ENCODE assay signal across 27 cellular contexts in genomic region chr2:177084607-177085006, GRCh38.
A peak's percentile ranks its signal among the peaks of the same experiment; 100 is the strongest.
DNase-seq lines count a peak whose midpoint lies in the region; ATAC-seq, FAIRE-seq and TF ChIP-seq lines count a peak whose summit lies in the region.
"Had no signal": no experiment of that assay in that cellular context is flagged by ENCODE, and none has a peak within 500 bp of the region (broad histone marks: within the 10 kb centered on the region; RNA-seq: fewer than 3 reads in every experiment).

No MANE protein-coding gene starts in this region.

- H3K4me1 ChIP-seq in upper lobe of left lung: peaks cover 0 to 3% (median 0%) of the 10 kb centered on the region in 4 donors
- H3K4me1 ChIP-seq: A549; BE2C; BLaER1 treated with 17β-estradiol and CSF1 and Interleukin-3, amounts not matched to agents 10 nM and 100 nM; HAP-1 had no signal

- POLR2A ChIA-PET in activated CD4-positive, alpha-beta memory T cell treated with anti-CD3 and anti-CD28 coated beads, Interleukin-2, amount 10 ng/mL, durations not matched to agents 7 days and 5 days (lab: Charles Lee): no interaction called here

- CTCF ChIA-PET in activated CD4-positive, alpha-beta memory T cell treated with anti-CD3 and anti-CD28 coated beads, Interleukin-2, amount 10 ng/mL, durations not matched to agents 7 days and 5 days (lab: Charles Lee): no interaction called here

- no peak for TF ChIP-seq EP300 in upper lobe of left lung (IDR thresholded peaks at IDR 0.05)

- H3K9me3 ChIP-seq in upper lobe of left lung: no peaks in the 10 kb centered on the region
- H3K9me3 ChIP-seq: A549; BE2C; BLaER1 treated with 17β-estradiol and CSF1 and Interleukin-3, amounts not matched to agents 10 nM and 100 nM; HAP-1 had no signal

- no peak for TF ChIP-seq CTCF in upper lobe of left lung (IDR thresholded peaks at IDR 0.05)

- H3K36me3 Mint-ChIP-seq in activated CD4-positive, alpha-beta memory T cell treated with anti-CD3 and anti-CD28 coated beads, Interleukin-2, amount 10 ng/mL, durations not matched to agents 7 days and 5 days (ENCODE audit: low read depth): no peaks in the 10 kb centered on the region
- H3K36me3 Mint-ChIP-seq: CD14-positive monocyte had no signal

- DNase-seq in SIG-M5 treated with dmso at 0.1 percent for 504 hours (lab: John Stamatoyannopoulos, UW; ENCODE audit: unreplicated experiment): peak; percentile 7
- no peak for DNase-seq in SIG-M5 (lab: John Stamatoyannopoulos, UW)
- DNase-seq in MV-4-11 (lab: John Stamatoyannopoulos, UW): peak; percentile 26
- DNase-seq in NOMO-1 treated with dmso at 0.1 percent for 144 hours (lab: John Stamatoyannopoulos, UW; ENCODE audit: unreplicated experiment): peak; percentile 57
- DNase-seq in activated CD4-positive, alpha-beta memory T cell treated with anti-CD3 and anti-CD28 coated beads, Interleukin-2, amount 10 ng/mL, durations not matched to agents 7 days and 5 days: no peak
- DNase-seq in RCC 7860 (ENCODE audit: low spot score): no peak
- DNase-seq in upper lobe of left lung: no peak
- DNase-seq: 8988T; ACHN; AML-193; BE2C; CD4-positive, alpha-beta T cell; CD8-positive, alpha-beta memory T cell; DMS 273 treated with DMSO at 0.1 percent for 48 hours; DMS79; EL; GDM1; GOT3; HFFc6 had no signal

- no peak overlapping the region for H3K27ac ChIP-seq in upper lobe of left lung
- H3K27ac ChIP-seq: A549; BLaER1 treated with 17β-estradiol and CSF1 and Interleukin-3, amounts not matched to agents 10 nM and 100 nM had no signal

- no peaks in the 10 kb centered on the region for H3K36me3 ChIP-seq in upper lobe of left lung
- H3K36me3 ChIP-seq: BE2C; BLaER1 treated with 17β-estradiol and CSF1 and Interleukin-3, amounts not matched to agents 10 nM and 100 nM; HAP-1 had no signal

- 44 to 46% methylated on average over 4 of the region's 4 CpGs for WGBS in upper lobe of left lung, 2 donors

- H3K4me3 ChIP-seq in upper lobe of left lung: no peak overlapping the region
- H3K4me3 ChIP-seq: A549; BLaER1 treated with 17β-estradiol and CSF1 and Interleukin-3, amounts not matched to agents 10 nM and 100 nM; GM12878; HAP-1 had no signal

- TF ChIP-seq POLR2A in upper lobe of left lung (IDR thresholded peaks at IDR 0.05): no peak

- no peak for FAIRE-seq in RCC 7860 (lab: Jason Lieb, UNC)
- FAIRE-seq: A549, D721Med, GM12878, GM19239, H54 had no signal

- no peak for ATAC-seq in upper lobe of left lung (ENCODE audit: low FRiP score in 2 of 2)
- ATAC-seq: A549, GM12878 had no signal

- no peaks in the 10 kb centered on the region for H3K27me3 ChIP-seq in upper lobe of left lung
- H3K27me3 ChIP-seq: BE2C; BLaER1 treated with 17β-estradiol and CSF1 and Interleukin-3, amounts not matched to agents 10 nM and 100 nM had no signal

- no peaks in the 10 kb centered on the region for H3K9me3 Mint-ChIP-seq in activated CD4-positive, alpha-beta memory T cell treated with anti-CD3 and anti-CD28 coated beads, Interleukin-2, amount 10 ng/mL, durations not matched to agents 7 days and 5 days
- H3K9me3 Mint-ChIP-seq: CD14-positive monocyte; CD4-positive, alpha-beta T cell; CD8-positive, alpha-beta memory T cell; HFFc6 had no signal

- H3K4me1 Mint-ChIP-seq in activated CD4-positive, alpha-beta memory T cell treated with anti-CD3 and anti-CD28 coated beads, Interleukin-2, amount 10 ng/mL, durations not matched to agents 7 days and 5 days: no peaks in the 10 kb centered on the region
- H3K4me1 Mint-ChIP-seq: CD8-positive, alpha-beta memory T cell had no signal

- no peak overlapping the region for H3K27ac Mint-ChIP-seq in activated CD4-positive, alpha-beta memory T cell treated with anti-CD3 and anti-CD28 coated beads, Interleukin-2, amount 10 ng/mL, durations not matched to agents 7 days and 5 days
- H3K27ac Mint-ChIP-seq: CD14-positive monocyte; CD4-positive, alpha-beta T cell; CD8-positive, alpha-beta memory T cell; HFFc6 had no signal

- H3K4me3 Mint-ChIP-seq in activated CD4-positive, alpha-beta memory T cell treated with anti-CD3 and anti-CD28 coated beads, Interleukin-2, amount 10 ng/mL, durations not matched to agents 7 days and 5 days: no peak overlapping the region
- H3K4me3 Mint-ChIP-seq: CD14-positive monocyte; CD4-positive, alpha-beta T cell; CD8-positive, alpha-beta memory T cell; HFFc6 had no signal

- peaks cover 20% of the 10 kb centered on the region for H3K27me3 Mint-ChIP-seq in activated CD4-positive, alpha-beta memory T cell treated with anti-CD3 and anti-CD28 coated beads, Interleukin-2, amount 10 ng/mL, durations not matched to agents 7 days and 5 days
- H3K27me3 Mint-ChIP-seq: CD4-positive, alpha-beta T cell had no signal

Comparison
In these comparisons a context has a peak if more than half of its experiments do, and no peak if none do; other contexts are left out.
1. DNase-seq: peak in SIG-M5 treated with dmso at 0.1 percent for 504 hours (single experiment), MV-4-11 (single experiment) and NOMO-1 treated with dmso at 0.1 percent for 144 hours (single experiment); none in SIG-M5 (single experiment), activated CD4-positive, alpha-beta memory T cell treated with anti-CD3 and anti-CD28 coated beads, Interleukin-2, amount 10 ng/mL, durations not matched to agents 7 days and 5 days (single experiment), RCC 7860 (single experiment) and upper lobe of left lung (0 of 2).